1 cellular context compared by ENCODE assay signal in the genomic region with DNA sequence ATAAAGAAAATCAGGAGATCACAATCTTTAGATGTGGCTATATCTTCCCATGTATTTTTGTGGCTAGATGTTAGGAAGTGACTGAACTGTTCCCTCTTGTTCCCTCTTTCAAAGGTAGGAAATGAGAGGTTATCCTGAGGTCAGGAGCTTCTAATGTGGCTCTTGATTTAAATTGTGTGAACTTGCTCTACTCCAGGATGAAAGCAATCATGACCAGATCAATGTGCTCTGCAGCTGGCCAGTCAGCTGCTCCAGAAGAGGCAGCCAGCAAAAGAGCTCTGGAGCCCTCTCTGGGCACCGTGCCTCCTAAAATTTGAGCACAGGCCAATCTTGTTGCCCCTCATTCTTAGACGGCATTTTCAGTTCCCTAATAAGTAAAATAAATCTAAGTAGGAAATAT.
TF ChIP-seq lines count a peak whose summit lies in the region.

No MANE protein-coding gene starts in this region.

TF ChIP-seq in WTC11, 78 proteins besides CTCF, POLR2A, EP300 and RAD21 (continued from another document):
- TF ChIP-seq ZNF532 (CRISPR knock-in tag; IDR thresholded peaks at IDR 0.05; ENCODE audit: borderline replicate concordance) (no peak), NFE2L1 (CRISPR knock-in tag; IDR thresholded peaks at IDR 0.05) (no peak), ZBTB21 (CRISPR knock-in tag; IDR thresholded peaks at IDR 0.05; ENCODE audit: borderline replicate concordance) (no peak)
